ENCODE assay signal across 21 cellular contexts in genomic region chr1:247054992-247055415, GRCh38. TPM values are rescaled to one million over a fixed set of nuclear protein-coding genes. Genes with fewer than 3 reads are reported as not detected.
A peak's percentile ranks its signal among the peaks of the same experiment; 100 is the strongest.
DNase-seq lines count a peak whose midpoint lies in the region; TF ChIP-seq lines count a peak whose summit lies in the region.
"Had no signal": no experiment of that assay in that cellular context is flagged by ENCODE, and none has a peak within 500 bp of the region (broad histone marks: within the 10 kb centered on the region; RNA-seq: fewer than 3 reads in every experiment).

No MANE protein-coding gene starts in this region.

- peaks cover 95% of the 10 kb centered on the region for H3K9me3 Mint-ChIP-seq in endodermal cell

- H3K4me3 ChIP-seq in endodermal cell (ENCODE audit: low read length): peak overlapping the region; percentile 5
- H3K4me3 ChIP-seq: Peyer's patch had no signal

- no peaks in the 10 kb centered on the region for H3K4me1 ChIP-seq in endodermal cell (ENCODE audit: control insufficient read depth, insufficient read depth, low read length)
- H3K4me1 ChIP-seq: Peyer's patch had no signal

- DNase-seq in HK-2 (ENCODE audit: unreplicated experiment): peak; percentile 12
- peak; percentile 86 for DNase-seq in RPMI7951 (ENCODE audit: low read depth)
- DNase-seq in endodermal cell: no peak
- peak; percentile 32 for DNase-seq in non-pigmented ciliary epithelial cell (ENCODE audit: low read depth)
- DNase-seq in globus pallidus (ENCODE audit: low spot score): no peak
- DNase-seq in stimulated activated CD4-positive, alpha-beta T cell treated with anti-CD3 and anti-CD28 coated beads, Interleukin-4, amount 100 ng/mL, for 1 hour: no peak
- no peak for DNase-seq in NCI-H446 treated with DMSO at 0.1 percent for 48 hours (lab: John Stamatoyannopoulos, UW)
- DNase-seq in LoVo (ENCODE audit: low spot score): no peak
- DNase-seq: activated CD4-positive, alpha-beta T cell treated with anti-CD3 and anti-CD28 coated beads, Interleukin-2, amount 50 U/mL, for 1 hour; aorta; effector CD4-positive, alpha-beta T cell; glutamatergic neuron; naive thymus-derived CD8-positive, alpha-beta T cell; NCI-H1694; NCI-H524 treated with DMSO at 0.1 percent for 48 hours; Peyer's patch; right cardiac atrium; stimulated activated CD4-positive, alpha-beta T cell treated with anti-CD3 and anti-CD28 coated beads, Interleukin-4, amount 100 ng/mL, for 4 hours; T-helper 1 cell had no signal

- TF ChIP-seq CTCF in endodermal cell (conservative IDR thresholded peaks at IDR 0.05): no peak

- peaks cover 90% of the 10 kb centered on the region for H3K9me3 ChIP-seq in endodermal cell (ENCODE audit: control insufficient read depth, low read length)

- H3K27ac Mint-ChIP-seq in endodermal cell: no peak overlapping the region
- H3K27ac Mint-ChIP-seq: CD14-positive monocyte; naive thymus-derived CD8-positive, alpha-beta T cell; stimulated activated memory B cell treated with anti-CD40 and anti-IgM and Interleukin-4, amounts not matched to agents 10 μg/mL and 1 μg/mL and 100 μg/mL, for 72 hours had no signal

- H3K4me3 Mint-ChIP-seq in endodermal cell: no peak overlapping the region
- H3K4me3 Mint-ChIP-seq: CD14-positive monocyte; stimulated activated memory B cell treated with anti-CD40 and anti-IgM and Interleukin-4, amounts not matched to agents 10 μg/mL and 1 μg/mL and 100 μg/mL, for 72 hours had no signal

- no peaks in the 10 kb centered on the region for H3K27me3 Mint-ChIP-seq in endodermal cell (ENCODE audit: insufficient read depth)
- H3K27me3 Mint-ChIP-seq: naive thymus-derived CD8-positive, alpha-beta T cell; stimulated activated memory B cell treated with anti-CD40 and anti-IgM and Interleukin-4, amounts not matched to agents 10 μg/mL and 1 μg/mL and 100 μg/mL, for 72 hours had no signal

- H3K27me3 ChIP-seq in endodermal cell (ENCODE audit: control insufficient read depth, insufficient read depth, low read length, poor library complexity, severe bottlenecking): no peaks in the 10 kb centered on the region
- H3K27me3 ChIP-seq: Peyer's patch had no signal

- no peak overlapping the region for H3K27ac ChIP-seq in endodermal cell (ENCODE audit: low read depth, low read length)
- H3K27ac ChIP-seq: Peyer's patch had no signal

- WGBS in endodermal cell (ENCODE audit: insufficient coverage in 1 of 2, insufficient read length in 1 of 2), 2 experiments: 62 to 64% methylated on average over 2 of the region's 2 CpGs

- H3K4me1 Mint-ChIP-seq in endodermal cell: no peaks in the 10 kb centered on the region
- H3K4me1 Mint-ChIP-seq: CD14-positive monocyte had no signal

- peaks cover 61% of the 10 kb centered on the region for H3K36me3 Mint-ChIP-seq in endodermal cell (ENCODE audit: low read depth)

- peaks cover 7% of the 10 kb centered on the region for H3K36me3 ChIP-seq in endodermal cell (ENCODE audit: control insufficient read depth, insufficient read depth, low read length)
- H3K36me3 ChIP-seq: Peyer's patch had no signal

- no peak overlapping the region for H3K9ac ChIP-seq in endodermal cell (ENCODE audit: extremely low read depth, low read length, poor library complexity, severe bottlenecking)

RNA-seq across cellular contexts. Expression of gene ZNF670, which starts 23.6 kb away (rescaled TPM):
- 6.0 and 6.5 TPM in 2 replicates for total RNA-seq in RPMI7951 (2014; rRNA removed; shearing (Covaris generic))
- 10 to 100 TPM; 10.9 to 15.7 TPM for total RNA-seq in endodermal cell
- 14.0 TPM for polyA plus RNA-seq in endodermal cell (2013, experiment 1 of 2)
- polyA plus RNA-seq in endodermal cell (2013, experiment 2 of 2): 13.1 TPM

RNA-seq across cellular contexts. Expression of gene ZNF695, which starts 47.1 kb away (rescaled TPM):
- total RNA-seq in RPMI7951 (2014; rRNA removed; shearing (Covaris generic)): 8.4 and 8.8 TPM in 2 replicates
- 10 to 100 TPM; 16.4 to 22.6 TPM for total RNA-seq in endodermal cell
- polyA plus RNA-seq in endodermal cell (2013, experiment 1 of 2): 11.0 TPM
- polyA plus RNA-seq in endodermal cell (2013, experiment 2 of 2): 11.6 TPM
- total RNA-seq: aorta; naive thymus-derived CD8-positive, alpha-beta T cell had no signal
- polyA plus RNA-seq: aorta; naive thymus-derived CD8-positive, alpha-beta T cell had no signal

RNA-seq across cellular contexts. Expression of gene ZNF669, which starts 49.2 kb away (rescaled TPM):
- total RNA-seq in RPMI7951 (2014; rRNA removed; shearing (Covaris generic)): 6.1 and 7.9 TPM in 2 replicates
- 10 to 100 TPM; 14.3 to 20.6 TPM for total RNA-seq in endodermal cell
- 14.8 TPM for polyA plus RNA-seq in endodermal cell (2013, experiment 1 of 2)
- polyA plus RNA-seq in endodermal cell (2013, experiment 2 of 2): 13.7 TPM

Comparison
In these comparisons a context has a peak if more than half of its experiments do, and no peak if none do; other contexts are left out.
1. DNase-seq: peak in HK-2 (single experiment), RPMI7951 (single experiment) and non-pigmented ciliary epithelial cell (single experiment); none in endodermal cell (single experiment), globus pallidus (single experiment), stimulated activated CD4-positive, alpha-beta T cell treated with anti-CD3 and anti-CD28 coated beads, Interleukin-4, amount 100 ng/mL, for 1 hour (single experiment), NCI-H446 treated with DMSO at 0.1 percent for 48 hours (single experiment) and LoVo (single experiment).